In genomic region chr19:36061367-36061766, GRCh38 we compare ENCODE assay signal across 11 cellular contexts. TPM values are rescaled to one million over a fixed set of nuclear protein-coding genes. Genes with fewer than 3 reads are reported as not detected.
"Had no signal": no experiment of that assay in that cellular context is flagged by ENCODE, and none has a peak within 500 bp of the region (broad histone marks: within the 10 kb centered on the region; RNA-seq: fewer than 3 reads in every experiment).

No MANE protein-coding gene starts in this region.

- H3K9ac ChIP-seq: GM23248 had no signal

- H3K9me3 Mint-ChIP-seq: H9, HFFc6 had no signal

- ATAC-seq: K562 had no signal

- H3K27ac ChIP-seq: GM23248 had no signal

- H3K27ac Mint-ChIP-seq: H9, HFFc6 had no signal

- H3K4me3 Mint-ChIP-seq: H9, HFFc6 had no signal

- DNase-seq: GM23248, GOT3, H9, HCEC 1CT, HFFc6, IMR-90, KG1 had no signal

- H2AFZ ChIP-seq: GM23248 had no signal

- FAIRE-seq: HTR-8/SVneo, K562 had no signal

- H3K4me3 ChIP-seq: GM23248, K562 had no signal

RNA-seq across cellular contexts. Expression of gene OVOL3, which starts 49.6 kb away (rescaled TPM):
- total RNA-seq: GM23248, H4, H9, HFFc6, HT-29, IMR-90, K562 had no signal
- polyA plus RNA-seq: GM23248, IMR-90, K562 had no signal
